In the genomic region with DNA sequence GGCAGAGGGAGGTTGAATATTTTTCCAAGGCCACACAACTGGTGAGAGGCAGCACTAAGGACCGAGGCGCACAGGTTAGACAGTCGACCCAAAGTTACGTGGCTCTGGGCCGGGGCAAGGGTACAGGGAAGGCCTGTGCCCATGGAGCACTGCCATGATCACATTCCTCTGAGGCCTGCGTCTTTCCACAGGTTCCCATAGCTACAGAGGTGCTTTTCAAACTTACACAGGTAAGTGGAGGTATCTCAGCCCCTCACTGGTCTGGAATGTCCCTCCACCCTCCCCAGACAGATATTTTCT, we compare ENCODE assay signal across 8 cellular contexts. TPM values are rescaled to one million over a fixed set of nuclear protein-coding genes. Genes with fewer than 3 reads are reported as not detected.
A peak's percentile ranks its signal among the peaks of the same experiment; 100 is the strongest.
DNase-seq lines count a peak whose midpoint lies in the region; ATAC-seq, FAIRE-seq and TF ChIP-seq lines count a peak whose summit lies in the region.

No MANE protein-coding gene starts in this region.

- no peaks in the 10 kb centered on the region for H3K27me3 Mint-ChIP-seq in activated CD4-positive, alpha-beta T cell treated with anti-CD3 and anti-CD28 coated beads for 36 hours

- H3K9me3 Mint-ChIP-seq in activated CD4-positive, alpha-beta T cell treated with anti-CD3 and anti-CD28 coated beads for 36 hours (ENCODE audit: low read depth): peaks cover 33% of the 10 kb centered on the region

- peaks cover 0 to 9% of the 10 kb centered on the region in 2 donors for H3K36me3 ChIP-seq in body of pancreas (replicated peaks in 1 of 2; ENCODE audit: insufficient read depth in 1 of 2, low read depth in 2 of 2)
- H3K36me3 ChIP-seq in HepG2 (replicated peaks in 1 of 2; ENCODE audit: control insufficient read depth in 1 of 2, insufficient read depth in 2 of 2, low read length in 2 of 2): peaks cover 1 to 14% of the 10 kb centered on the region in 2 experiments; a peak in 2 of 5 replicates
- peaks cover 16 to 18% of the 10 kb centered on the region in 2 donors for H3K36me3 ChIP-seq in thyroid gland

- TF ChIP-seq EP300 in HepG2 (IDR thresholded peaks at IDR 0.05; ENCODE audit: low read depth in 2 of 2, low read length in 2 of 2) (no peak), HepG2 (CRISPR knock-in tag; IDR thresholded peaks at IDR 0.05; ENCODE audit: borderline replicate concordance) (no peak)

- in situ Hi-C loops in HepG2 (cut with HindIII; ENCODE audit: extremely low pct_ligation_motif_present, low pct_unique_long_range_greater_than_20kb): no loop called here

- no TSS peak for BruUV-seq in HepG2 (replicated peaks; lab: Mats Ljungman, UMichigan)

- TF ChIP-seq CTCF in body of pancreas (IDR thresholded peaks at IDR 0.05) (no peak), HepG2 (CRISPR knock-in tag; IDR thresholded peaks at IDR 0.05) (no peak), thyroid gland (IDR thresholded peaks at IDR 0.05) (no peak)

- POLR2A ChIA-PET in activated CD4-positive, alpha-beta T cell treated with anti-CD3 and anti-CD28 coated beads for 36 hours (lab: Charles Lee): no interaction called here
- POLR2A ChIA-PET in HepG2 (lab: Yijun Ruan, JAX): interaction anchor here (1.1 to 2.1 kb wide), 4 partner anchors 11 to 48 kb away, joined by 3 to 14 read pairs (median 7); a partner anchor contains a TSS

- no peak for ATAC-seq in activated CD4-positive, alpha-beta T cell treated with anti-CD3 and anti-CD28 coated beads for 36 hours
- peak; percentile 30 for ATAC-seq in body of pancreas
- peak; percentile 66 for ATAC-seq in HepG2
- no peak for ATAC-seq in GM21576 (IDR thresholded peaks at IDR 0.05; ENCODE audit: unreplicated experiment)

- no peak overlapping the region for H2AFZ ChIP-seq in HepG2 (ENCODE audit: low read length)

- H3K4me1 ChIP-seq in body of pancreas (peaks cover 8% of the 10 kb centered on the region), HepG2 (ENCODE audit: insufficient read depth, low read length) (peaks cover 12% of the 10 kb centered on the region), thyroid gland (peaks cover 10% of the 10 kb centered on the region in 2 donors)

- intact Hi-C loops in activated CD4-positive, alpha-beta T cell treated with anti-CD3 and anti-CD28 coated beads for 36 hours (cut with DNase I, micrococcal nuclease): loop anchor here (1.0 to 5.0 kb wide), 20 partner anchors 19 to 807 kb away; a partner anchor contains a TSS
- intact Hi-C loops in body of pancreas (cut with DNase I) (no loop called here), HepG2 (cut with micrococcal nuclease; ENCODE audit: unreplicated experiment) (loop anchor here (1.0 to 2.0 kb wide), 2 partner anchors 47 to 227 kb away; a partner anchor contains a TSS), thyroid gland (cut with DNase I) (no loop called here)

- peaks cover 19% of the 10 kb centered on the region for H3K4me1 Mint-ChIP-seq in activated CD4-positive, alpha-beta T cell treated with anti-CD3 and anti-CD28 coated beads for 36 hours

- H3K27ac ChIP-seq in body of pancreas (peak overlapping the region in 2 of 4 donors; percentile 72), HepG2 (ENCODE audit: extremely low read length, insufficient read depth, low read length) (no peak overlapping the region), thyroid gland (peak overlapping the region in 2 of 3 donors; percentile 72 to 84)

- H3K79me2 ChIP-seq in HepG2 (ENCODE audit: insufficient read depth, low read length): peaks cover 3% of the 10 kb centered on the region

- DNase-seq in activated CD4-positive, alpha-beta T cell treated with anti-CD3 and anti-CD28 coated beads for 36 hours: no peak
- DNase-seq in activated CD4-positive, alpha-beta T cell treated with anti-CD3 and anti-CD28 coated beads, Interleukin-2, amount 50 U/mL, for 1 hour: no peak
- peak in 2 of 4 donors; percentile 8 to 22 for DNase-seq in body of pancreas
- DNase-seq in HepG2 (ENCODE audit: low spot score): no peak
- peak; percentile 19 to 35 for DNase-seq in thyroid gland
- no peak for DNase-seq in GM19239 (ENCODE audit: insufficient read length, low spot score)
- DNase-seq in GF-D8 (lab: John Stamatoyannopoulos, UW): no peak

- H3K4me2 ChIP-seq in HepG2 (ENCODE audit: low read depth, low read length): peak overlapping the region; percentile 84

- CTCF ChIA-PET in activated CD4-positive, alpha-beta T cell treated with anti-CD3 and anti-CD28 coated beads for 36 hours (lab: Charles Lee): interaction anchor here (0.6 to 1.4 kb wide), 2 partner anchors 21 to 48 kb away, joined by 3 to 4 read pairs; a partner anchor contains a TSS
- CTCF ChIA-PET in HepG2 (lab: Yijun Ruan, JAX; ENCODE audit: low intra/inter-chr PET ratio, low total read pairs): no interaction called here

- peaks cover 59% of the 10 kb centered on the region for H3K36me3 Mint-ChIP-seq in activated CD4-positive, alpha-beta T cell treated with anti-CD3 and anti-CD28 coated beads for 36 hours (ENCODE audit: low read depth)

- no peak for FAIRE-seq in HepG2 (lab: Jason Lieb, UNC)
- FAIRE-seq in GM19239 (lab: Jason Lieb, UNC): no peak

- peak overlapping the region; percentile 86 for H3K27ac Mint-ChIP-seq in activated CD4-positive, alpha-beta T cell treated with anti-CD3 and anti-CD28 coated beads for 36 hours

- H3K9me3 ChIP-seq in body of pancreas: peaks cover 0 to 17% (median 0%) of the 10 kb centered on the region in 3 donors
- peaks cover 15% of the 10 kb centered on the region for H3K9me3 ChIP-seq in HepG2 (ENCODE audit: low read length)
- H3K9me3 ChIP-seq in thyroid gland: no peaks in the 10 kb centered on the region

- no peak for TF ChIP-seq RAD21 in HepG2 (CRISPR knock-in tag; IDR thresholded peaks at IDR 0.05)

- H4K20me1 ChIP-seq in HepG2 (ENCODE audit: insufficient read depth, low read length): no peaks in the 10 kb centered on the region

- 12 to 52% methylated on average over 5 to 6 of the region's 6 CpGs for WGBS in body of pancreas, 2 donors
- WGBS in HepG2 (ENCODE audit: low lambda C conversion rate): 11% methylated on average over 5 of the region's 6 CpGs
- 24 to 35% methylated on average over 4 to 6 of the region's 6 CpGs for WGBS in thyroid gland, 2 donors

- peak overlapping the region; percentile 96 for H3K4me3 Mint-ChIP-seq in activated CD4-positive, alpha-beta T cell treated with anti-CD3 and anti-CD28 coated beads for 36 hours

- no peak for TF ChIP-seq POLR2A in body of pancreas (IDR thresholded peaks at IDR 0.05)
- TF ChIP-seq POLR2A in HepG2 (IDR thresholded peaks at IDR 0.05; ENCODE audit: insufficient read depth in 1 of 2, low read depth in 2 of 2, low read length in 2 of 2): peak in 1 of 2 experiments; percentile 33; a peak in 1 of 4 replicates
- TF ChIP-seq POLR2A in thyroid gland (IDR thresholded peaks at IDR 0.05): no peak

- H3K4me3 ChIP-seq in body of pancreas (no peak overlapping the region), HepG2 (replicated peaks in 1 of 3; ENCODE audit: insufficient read depth in 1 of 3, low read depth in 2 of 3, low read length in 3 of 3) (peak overlapping the region; percentile 87 to 96 (median 89)), thyroid gland (replicated peaks in 1 of 3) (peak overlapping the region; percentile 75 to 96 (median 86))

- H3K27me3 ChIP-seq in body of pancreas (no peaks in the 10 kb centered on the region), HepG2 (ENCODE audit: control insufficient read depth in 1 of 2, insufficient read depth in 2 of 2, low read length in 2 of 2) (no peaks in the 10 kb centered on the region; a peak in 1 of 5 replicates), thyroid gland (no peaks in the 10 kb centered on the region)

- peak overlapping the region; percentile 74 for H3K9ac ChIP-seq in HepG2 (ENCODE audit: insufficient read depth, low read depth, low read length)

RNA-seq across cellular contexts. Expression of a gene that starts 0.8 kb away (rescaled TPM):
- total RNA-seq in activated CD4-positive, alpha-beta T cell treated with anti-CD3 and anti-CD28 coated beads for 36 hours: 1 to 10 TPM; 8.9 to 9.5 TPM
- total RNA-seq in body of pancreas (1 to 10 TPM; 3.6 to 9.9 TPM), HepG2 (2016; rRNA removed; fragmentation: Illumina TruSeq; extraction: Trizol) (11.2 and 12.2 TPM in 2 replicates), thyroid gland (10 to 100 TPM; 16.2 to 27.5 (median 21.8) TPM)
- total RNA-seq in HepG2 (2016; cell fraction: cytosol; rRNA removed; fragmentation: Illumina TruSeq; extraction: Trizol; ENCODE audit: low read depth): 2.0 and 2.2 TPM in 2 replicates
- total RNA-seq in HepG2 (2016; cell fraction: insoluble cytoplasmic fraction; rRNA removed; fragmentation: Illumina TruSeq; extraction: Trizol): 11.7 and 11.8 TPM in 2 replicates
- 5.4 and 7.0 TPM in 2 replicates for total RNA-seq in HepG2 (2016; cell fraction: membrane; rRNA removed; fragmentation: Illumina TruSeq; extraction: Trizol)
- 10.7 and 13.9 TPM in 2 replicates for total RNA-seq in HepG2 (2016; cell fraction: nucleus; rRNA removed; fragmentation: Illumina TruSeq; extraction: Trizol)
- polyA plus RNA-seq in HepG2 (2011; rRNA removed): 9.9 and 12.7 TPM in 2 replicates
- polyA plus RNA-seq in HepG2 (2011; cell fraction: cytosol; rRNA removed): 4.6 and 6.9 TPM in 2 replicates
- polyA plus RNA-seq in HepG2 (2011; cell fraction: nucleus; rRNA removed): 17.1 and 23.0 TPM in 2 replicates
- 6.9 and 8.0 TPM in 2 replicates for polyA plus RNA-seq in HepG2 (2012)
- polyA plus RNA-seq in HepG2 (2016; cell fraction: cytosol; fragmentation: Illumina TruSeq; extraction: Trizol; ENCODE audit: low read depth): 0.82 and 1.2 TPM in 2 replicates
- polyA plus RNA-seq in HepG2 (2016; cell fraction: insoluble cytoplasmic fraction; fragmentation: Illumina TruSeq; extraction: Trizol; ENCODE audit: low read depth): 8.5 and 11.2 TPM in 2 replicates
- polyA plus RNA-seq in HepG2 (2016; cell fraction: membrane; fragmentation: Illumina TruSeq; extraction: Trizol; ENCODE audit: low read depth): 2.5 and 3.1 TPM in 2 replicates
- 24.2 and 25.4 TPM in 2 replicates for polyA plus RNA-seq in HepG2 (2016; cell fraction: nucleus; fragmentation: Illumina TruSeq; extraction: Trizol; ENCODE audit: insufficient read depth, low read depth)
- 3.7 and 7.2 TPM in 2 replicates for polyA minus RNA-seq in HepG2 (2011; rRNA and poly(A)+ RNA removed; ENCODE audit: low replicate concordance)
- polyA minus RNA-seq in HepG2 (2011; cell fraction: cytosol; rRNA and poly(A)+ RNA removed): 2.4 and 4.5 TPM in 2 replicates
- 17.5 and 21.4 TPM in 2 replicates for polyA minus RNA-seq in HepG2 (2011; cell fraction: nucleus; rRNA and poly(A)+ RNA removed)

RNA-seq across cellular contexts. Expression of a gene that starts 19.7 kb away (rescaled TPM):
- total RNA-seq in activated CD4-positive, alpha-beta T cell treated with anti-CD3 and anti-CD28 coated beads for 36 hours: 1 to 10 TPM; 7.6 to 9.7 TPM
- total RNA-seq in body of pancreas (10 to 100 TPM in 1 of 2 donors, 1 to 10 TPM in 1; 6.6 to 10.9 TPM), HepG2 (2016; rRNA removed; fragmentation: Illumina TruSeq; extraction: Trizol) (17.1 and 19.4 TPM in 2 replicates), thyroid gland (10 to 100 TPM; 32.6 to 45.5 (median 37.3) TPM)
- 5.1 and 5.7 TPM in 2 replicates for total RNA-seq in HepG2 (2016; cell fraction: cytosol; rRNA removed; fragmentation: Illumina TruSeq; extraction: Trizol; ENCODE audit: low read depth)
- 16.6 and 17.1 TPM in 2 replicates for total RNA-seq in HepG2 (2016; cell fraction: insoluble cytoplasmic fraction; rRNA removed; fragmentation: Illumina TruSeq; extraction: Trizol)
- total RNA-seq in HepG2 (2016; cell fraction: membrane; rRNA removed; fragmentation: Illumina TruSeq; extraction: Trizol): 10.5 and 12.5 TPM in 2 replicates
- total RNA-seq in HepG2 (2016; cell fraction: nucleus; rRNA removed; fragmentation: Illumina TruSeq; extraction: Trizol): 15.2 and 16.8 TPM in 2 replicates
- polyA plus RNA-seq in HepG2 (2011; rRNA removed): 6.8 and 7.1 TPM in 2 replicates
- polyA plus RNA-seq in HepG2 (2011; cell fraction: cytosol; rRNA removed): 7.4 and 8.2 TPM in 2 replicates
- 7.9 and 9.9 TPM in 2 replicates for polyA plus RNA-seq in HepG2 (2011; cell fraction: nucleus; rRNA removed)
- 9.0 and 9.4 TPM in 2 replicates for polyA plus RNA-seq in HepG2 (2012)
- polyA plus RNA-seq in HepG2 (2016; cell fraction: cytosol; fragmentation: Illumina TruSeq; extraction: Trizol; ENCODE audit: low read depth): 0.70 and 1.1 TPM in 2 replicates
- 8.9 TPM in 2 replicates for polyA plus RNA-seq in HepG2 (2016; cell fraction: insoluble cytoplasmic fraction; fragmentation: Illumina TruSeq; extraction: Trizol; ENCODE audit: low read depth)
- polyA plus RNA-seq in HepG2 (2016; cell fraction: membrane; fragmentation: Illumina TruSeq; extraction: Trizol; ENCODE audit: low read depth): 2.8 and 2.9 TPM in 2 replicates
- 11.8 and 12.8 TPM in 2 replicates for polyA plus RNA-seq in HepG2 (2016; cell fraction: nucleus; fragmentation: Illumina TruSeq; extraction: Trizol; ENCODE audit: insufficient read depth, low read depth)
- polyA minus RNA-seq in HepG2 (2011; rRNA and poly(A)+ RNA removed; ENCODE audit: low replicate concordance): 6.2 and 7.8 TPM in 2 replicates
- polyA minus RNA-seq in HepG2 (2011; cell fraction: cytosol; rRNA and poly(A)+ RNA removed): 6.0 and 6.7 TPM in 2 replicates
- 18.2 and 24.7 TPM in 2 replicates for polyA minus RNA-seq in HepG2 (2011; cell fraction: nucleus; rRNA and poly(A)+ RNA removed)

RNA-seq across cellular contexts. Expression of a gene that starts 34.1 kb away (rescaled TPM):
- 1 to 10 TPM; 7.1 to 7.2 TPM for total RNA-seq in activated CD4-positive, alpha-beta T cell treated with anti-CD3 and anti-CD28 coated beads for 36 hours
- total RNA-seq in body of pancreas: 1 to 10 TPM in 1 of 2 donors, under 1 TPM in 1; 0.78 to 2.6 TPM
- 7.5 and 7.8 TPM in 2 replicates for total RNA-seq in HepG2 (2016; rRNA removed; fragmentation: Illumina TruSeq; extraction: Trizol)
- total RNA-seq in HepG2 (2016; cell fraction: cytosol; rRNA removed; fragmentation: Illumina TruSeq; extraction: Trizol; ENCODE audit: low read depth): 1.1 and 2.2 TPM in 2 replicates
- total RNA-seq in HepG2 (2016; cell fraction: insoluble cytoplasmic fraction; rRNA removed; fragmentation: Illumina TruSeq; extraction: Trizol): 6.9 and 8.6 TPM in 2 replicates
- total RNA-seq in HepG2 (2016; cell fraction: membrane; rRNA removed; fragmentation: Illumina TruSeq; extraction: Trizol): 4.6 and 5.1 TPM in 2 replicates
- 4.7 and 5.7 TPM in 2 replicates for total RNA-seq in HepG2 (2016; cell fraction: nucleus; rRNA removed; fragmentation: Illumina TruSeq; extraction: Trizol)
- polyA plus RNA-seq in HepG2 (2011; rRNA removed): 1.1 and 1.6 TPM in 2 replicates
- 0.99 TPM in 2 replicates for polyA plus RNA-seq in HepG2 (2011; cell fraction: cytosol; rRNA removed)
- polyA plus RNA-seq in HepG2 (2011; cell fraction: nucleus; rRNA removed): 1.4 and 1.5 TPM in 2 replicates
- polyA plus RNA-seq in HepG2 (2012): 0.95 and 1.4 TPM in 2 replicates
- polyA plus RNA-seq in HepG2 (2016; cell fraction: cytosol; fragmentation: Illumina TruSeq; extraction: Trizol; ENCODE audit: low read depth): 0.97 and 1.1 TPM in 2 replicates
- 3.3 and 3.7 TPM in 2 replicates for polyA plus RNA-seq in HepG2 (2016; cell fraction: insoluble cytoplasmic fraction; fragmentation: Illumina TruSeq; extraction: Trizol; ENCODE audit: low read depth)
- polyA plus RNA-seq in HepG2 (2016; cell fraction: membrane; fragmentation: Illumina TruSeq; extraction: Trizol; ENCODE audit: low read depth): 1.5 and 2.6 TPM in 2 replicates
- 7.8 and 9.6 TPM in 2 replicates for polyA plus RNA-seq in HepG2 (2016; cell fraction: nucleus; fragmentation: Illumina TruSeq; extraction: Trizol; ENCODE audit: insufficient read depth, low read depth)
- polyA minus RNA-seq in HepG2 (2011; rRNA and poly(A)+ RNA removed; ENCODE audit: low replicate concordance): 4.0 and 4.5 TPM in 2 replicates
- polyA minus RNA-seq in HepG2 (2011; cell fraction: cytosol; rRNA and poly(A)+ RNA removed): 0.97 and 1.4 TPM in 2 replicates
- 3.1 and 3.7 TPM in 2 replicates for polyA minus RNA-seq in HepG2 (2011; cell fraction: nucleus; rRNA and poly(A)+ RNA removed)
- total RNA-seq in thyroid gland: 1 to 10 TPM; 1.9 to 4.8 (median 2.6) TPM

RNA-seq across cellular contexts. Expression of a gene that starts 35.0 kb away (rescaled TPM):
- total RNA-seq in activated CD4-positive, alpha-beta T cell treated with anti-CD3 and anti-CD28 coated beads for 36 hours: not detected
- total RNA-seq in body of pancreas: not detected
- total RNA-seq in HepG2 (2016; rRNA removed; fragmentation: Illumina TruSeq; extraction: Trizol): 0.56 and 0.60 TPM in 2 replicates
- total RNA-seq in HepG2 (2016; cell fraction: cytosol; rRNA removed; fragmentation: Illumina TruSeq; extraction: Trizol; ENCODE audit: low read depth): 0.20 and 0.35 TPM in 2 replicates
- 0.50 and 0.56 TPM in 2 replicates for total RNA-seq in HepG2 (2016; cell fraction: insoluble cytoplasmic fraction; rRNA removed; fragmentation: Illumina TruSeq; extraction: Trizol)
- 0.34 and 0.45 TPM in 2 replicates for total RNA-seq in HepG2 (2016; cell fraction: membrane; rRNA removed; fragmentation: Illumina TruSeq; extraction: Trizol)
- total RNA-seq in HepG2 (2016; cell fraction: nucleus; rRNA removed; fragmentation: Illumina TruSeq; extraction: Trizol): 0.53 and 1.1 TPM in 2 replicates
- 0.68 and 0.73 TPM in 2 replicates for polyA plus RNA-seq in HepG2 (2011; rRNA removed)
- 0.20 and 0.23 TPM in 2 replicates for polyA plus RNA-seq in HepG2 (2011; cell fraction: cytosol; rRNA removed)
- 0.59 and 1.1 TPM in 2 replicates for polyA plus RNA-seq in HepG2 (2011; cell fraction: nucleus; rRNA removed)
- polyA plus RNA-seq in HepG2 (2012): 0.28 and 0.77 TPM in 2 replicates
- 0.18 and 0.23 TPM in 2 replicates for polyA plus RNA-seq in HepG2 (2016; cell fraction: cytosol; fragmentation: Illumina TruSeq; extraction: Trizol; ENCODE audit: low read depth)
- 0.67 and 0.78 TPM in 2 replicates for polyA plus RNA-seq in HepG2 (2016; cell fraction: insoluble cytoplasmic fraction; fragmentation: Illumina TruSeq; extraction: Trizol; ENCODE audit: low read depth)
- polyA plus RNA-seq in HepG2 (2016; cell fraction: membrane; fragmentation: Illumina TruSeq; extraction: Trizol; ENCODE audit: low read depth): 0.39 and 0.69 TPM in 2 replicates
- polyA plus RNA-seq in HepG2 (2016; cell fraction: nucleus; fragmentation: Illumina TruSeq; extraction: Trizol; ENCODE audit: insufficient read depth, low read depth): 3.4 and 3.7 TPM in 2 replicates
- polyA minus RNA-seq in HepG2 (2011; rRNA and poly(A)+ RNA removed; ENCODE audit: low replicate concordance): not detected in 2 replicates
- not detected in 2 replicates for polyA minus RNA-seq in HepG2 (2011; cell fraction: cytosol; rRNA and poly(A)+ RNA removed)
- polyA minus RNA-seq in HepG2 (2011; cell fraction: nucleus; rRNA and poly(A)+ RNA removed): 0.62 TPM in 1 of 2 replicates, not detected in the other
- total RNA-seq in thyroid gland: 1 to 10 TPM in 1 of 4 donors, under 1 TPM in 3; 0.22 to 1.1 (median 0.47) TPM

RNA-seq across cellular contexts. Expression of a gene that starts 48.0 kb away (rescaled TPM):
- 10 to 100 TPM in 1 of 2 experiments, 1 to 10 TPM in 1; 9.8 to 13.0 TPM for total RNA-seq in activated CD4-positive, alpha-beta T cell treated with anti-CD3 and anti-CD28 coated beads for 36 hours
- total RNA-seq in body of pancreas (1 to 10 TPM; 2.3 to 2.9 TPM), HepG2 (2016; rRNA removed; fragmentation: Illumina TruSeq; extraction: Trizol) (14.2 and 23.1 TPM in 2 replicates), thyroid gland (10 to 100 TPM; 11.2 to 23.6 (median 17.7) TPM)
- total RNA-seq in HepG2 (2016; cell fraction: cytosol; rRNA removed; fragmentation: Illumina TruSeq; extraction: Trizol; ENCODE audit: low read depth): 1.0 and 2.3 TPM in 2 replicates
- 14.6 and 18.8 TPM in 2 replicates for total RNA-seq in HepG2 (2016; cell fraction: insoluble cytoplasmic fraction; rRNA removed; fragmentation: Illumina TruSeq; extraction: Trizol)
- total RNA-seq in HepG2 (2016; cell fraction: membrane; rRNA removed; fragmentation: Illumina TruSeq; extraction: Trizol): 4.9 and 5.6 TPM in 2 replicates
- total RNA-seq in HepG2 (2016; cell fraction: nucleus; rRNA removed; fragmentation: Illumina TruSeq; extraction: Trizol): 11.5 and 15.6 TPM in 2 replicates
- polyA plus RNA-seq in HepG2 (2011; rRNA removed): 3.3 and 4.8 TPM in 2 replicates
- polyA plus RNA-seq in HepG2 (2011; cell fraction: cytosol; rRNA removed): 3.3 and 3.9 TPM in 2 replicates
- 3.3 and 4.2 TPM in 2 replicates for polyA plus RNA-seq in HepG2 (2011; cell fraction: nucleus; rRNA removed)
- polyA plus RNA-seq in HepG2 (2012): 2.1 and 3.5 TPM in 2 replicates
- 0.28 and 0.73 TPM in 2 replicates for polyA plus RNA-seq in HepG2 (2016; cell fraction: cytosol; fragmentation: Illumina TruSeq; extraction: Trizol; ENCODE audit: low read depth)
- 6.6 and 8.7 TPM in 2 replicates for polyA plus RNA-seq in HepG2 (2016; cell fraction: insoluble cytoplasmic fraction; fragmentation: Illumina TruSeq; extraction: Trizol; ENCODE audit: low read depth)
- 1.3 and 1.6 TPM in 2 replicates for polyA plus RNA-seq in HepG2 (2016; cell fraction: membrane; fragmentation: Illumina TruSeq; extraction: Trizol; ENCODE audit: low read depth)
- polyA plus RNA-seq in HepG2 (2016; cell fraction: nucleus; fragmentation: Illumina TruSeq; extraction: Trizol; ENCODE audit: insufficient read depth, low read depth): 6.6 and 8.6 TPM in 2 replicates
- 5.4 TPM in 1 of 2 replicates, not detected in the other for polyA minus RNA-seq in HepG2 (2011; rRNA and poly(A)+ RNA removed; ENCODE audit: low replicate concordance)
- 4.6 and 6.8 TPM in 2 replicates for polyA minus RNA-seq in HepG2 (2011; cell fraction: cytosol; rRNA and poly(A)+ RNA removed)
- 15.3 and 18.8 TPM in 2 replicates for polyA minus RNA-seq in HepG2 (2011; cell fraction: nucleus; rRNA and poly(A)+ RNA removed)

Comparison
In these comparisons a context has a peak if more than half of its experiments do, and no peak if none do; other contexts are left out.
1. ATAC-seq: peak in body of pancreas (single experiment) and HepG2 (single experiment); none in activated CD4-positive, alpha-beta T cell treated with anti-CD3 and anti-CD28 coated beads for 36 hours (single experiment) and GM21576 (single experiment).
2. DNase-seq: peak in thyroid gland (2 of 2); none in activated CD4-positive, alpha-beta T cell treated with anti-CD3 and anti-CD28 coated beads for 36 hours (single experiment), activated CD4-positive, alpha-beta T cell treated with anti-CD3 and anti-CD28 coated beads, Interleukin-2, amount 50 U/mL, for 1 hour (single experiment), HepG2 (single experiment), GM19239 (single experiment) and GF-D8 (single experiment).
3. H3K4me3 ChIP-seq: peak in HepG2 (3 of 3) and thyroid gland (3 of 3); none in body of pancreas (0 of 2).
4. intact Hi-C loops: an anchor here in activated CD4-positive, alpha-beta T cell treated with anti-CD3 and anti-CD28 coated beads for 36 hours (1.0 to 5.0 kb wide) and HepG2 (1.0 to 2.0 kb wide); none called in body of pancreas and thyroid gland.